In genomic region chr12:76031081-76031413, GRCh38 we compare ENCODE assay signal across 8 cellular contexts. TPM values are rescaled to one million over a fixed set of nuclear protein-coding genes. Genes with fewer than 3 reads are reported as not detected.
DNase-seq lines count a peak whose midpoint lies in the region; ATAC-seq and TF ChIP-seq lines count a peak whose summit lies in the region.

No MANE protein-coding gene starts in this region.

- DNase-seq in DND-41 (peak; percentile 57), glutamatergic neuron (peak; percentile 44), omental fat pad (ENCODE audit: low spot score) (no peak), OCI-M1 (lab: John Stamatoyannopoulos, UW) (no peak), SKM-1 (lab: John Stamatoyannopoulos, UW; ENCODE audit: unreplicated experiment) (no peak)

- H3K9ac ChIP-seq in DND-41 (ENCODE audit: low read depth, low read length) (peak overlapping the region; percentile 89), skeletal muscle tissue (ENCODE audit: low read depth in 1 of 3, low read length in 3 of 3) (peak overlapping the region; percentile 80 to 88 (median 88))

- H3K4me3 ChIP-seq in DND-41 (ENCODE audit: low read depth in 1 of 2, low read length in 2 of 2) (peak overlapping the region; percentile 71 to 74), skeletal muscle tissue (ENCODE audit: low read length in 3 of 3) (peak overlapping the region; percentile 77 to 92 (median 88))

- no peaks in the 10 kb centered on the region for H3K9me3 ChIP-seq in DND-41 (ENCODE audit: insufficient read depth, low read length, severe bottlenecking)
- H3K9me3 ChIP-seq in skeletal muscle tissue (ENCODE audit: control insufficient read depth in 3 of 3, low read length in 3 of 3), result no peaks in the 10 kb centered on the region

- H3K4me1 ChIP-seq in DND-41 (ENCODE audit: insufficient read depth, low read length) (peaks cover 39% of the 10 kb centered on the region), skeletal muscle tissue (ENCODE audit: control insufficient read depth in 3 of 3, insufficient read depth in 3 of 3, low read length in 3 of 3) (peaks cover 16 to 25% (median 24%) of the 10 kb centered on the region in 3 donors)

- ATAC-seq in DND-41 (ENCODE audit: insufficient read depth, low read depth) (peak; percentile 49), HG02623 (IDR thresholded peaks at IDR 0.05; ENCODE audit: unreplicated experiment) (peak; percentile 5), omental fat pad (ENCODE audit: low FRiP score) (no peak)

- H3K4me3 Mint-ChIP-seq in glutamatergic neuron (ENCODE audit: unreplicated experiment), result peak overlapping the region; percentile 94

- peak overlapping the region; percentile 95 for H2AFZ ChIP-seq in DND-41 (ENCODE audit: low read depth, low read length)

- peaks cover 22% of the 10 kb centered on the region for H3K27me3 Mint-ChIP-seq in glutamatergic neuron (ENCODE audit: unreplicated experiment)

- H3K27ac ChIP-seq in DND-41 (ENCODE audit: low read length) (peak overlapping the region; percentile 72), VCaP (peak overlapping the region; percentile 83), skeletal muscle tissue (ENCODE audit: low read depth, low read length) (peak overlapping the region; percentile 64)

- H3K36me3 ChIP-seq in DND-41 (ENCODE audit: insufficient read depth, low read length), result no peaks in the 10 kb centered on the region; the same call in 1 of the 2 replicates
- no peaks in the 10 kb centered on the region for H3K36me3 ChIP-seq in skeletal muscle tissue (ENCODE audit: control insufficient read depth in 3 of 3, insufficient read depth in 3 of 3, low read length in 3 of 3)

- peaks cover 33% of the 10 kb centered on the region for H3K4me1 Mint-ChIP-seq in glutamatergic neuron (ENCODE audit: low read depth, unreplicated experiment)

- peaks cover 31% of the 10 kb centered on the region for H3K9me3 Mint-ChIP-seq in glutamatergic neuron (ENCODE audit: unreplicated experiment)

- no peaks in the 10 kb centered on the region for H4K20me1 ChIP-seq in DND-41 (ENCODE audit: insufficient read depth, low read length)

- H3K27me3 ChIP-seq in DND-41 (ENCODE audit: insufficient read depth, low read length, poor library complexity) (no peaks in the 10 kb centered on the region), skeletal muscle tissue (ENCODE audit: control insufficient read depth in 3 of 3, insufficient read depth in 3 of 3, low read length in 3 of 3) (peaks cover 0 to 28% (median 16%) of the 10 kb centered on the region in 3 donors)

- H3K36me3 Mint-ChIP-seq in glutamatergic neuron (ENCODE audit: unreplicated experiment), result peaks cover 12% of the 10 kb centered on the region

- peaks cover 8% of the 10 kb centered on the region; the same call in 1 of the 2 replicates for H3K79me2 ChIP-seq in DND-41 (ENCODE audit: insufficient read depth, low read length)

- TF ChIP-seq CTCF in DND-41 (IDR thresholded peaks at IDR 0.05; ENCODE audit: borderline replicate concordance, extremely low read depth, low read length, poor library complexity, severe bottlenecking) (no peak), VCaP (conservative IDR thresholded peaks at IDR 0.05) (no peak), glutamatergic neuron (IDR thresholded peaks at IDR 0.05; ENCODE audit: partially characterized antibody, unreplicated experiment) (no peak), omental fat pad (IDR thresholded peaks at IDR 0.05) (no peak)

- H3K27ac Mint-ChIP-seq in glutamatergic neuron (ENCODE audit: unreplicated experiment), result peak overlapping the region; percentile 97

- H3K4me2 ChIP-seq in DND-41 (ENCODE audit: insufficient read depth, low read length), result peak overlapping the region; percentile 95

RNA-seq across cellular contexts. Expression of gene PHLDA1, which starts 0.5 kb away (rescaled TPM):
- total RNA-seq in glutamatergic neuron (ENCODE audit: unreplicated experiment) (169 TPM), skeletal muscle tissue (9.9 TPM), omental fat pad (10 to 100 TPM; 14.5 to 56.1 (median 28.5) TPM)

RNA-seq across cellular contexts. Expression of gene NAP1L1, which starts 53.4 kb away (rescaled TPM):
- total RNA-seq in glutamatergic neuron (ENCODE audit: unreplicated experiment) (635 TPM), skeletal muscle tissue (130 TPM), omental fat pad (100 to 1,000 TPM; 324 to 488 (median 373) TPM)

Comparison
In these comparisons a context has a peak if more than half of its experiments do, and no peak if none do; other contexts are left out.
1. DNase-seq: peak in DND-41 (single experiment) and glutamatergic neuron (single experiment); none in omental fat pad (single experiment), OCI-M1 (single experiment) and SKM-1 (single experiment).
2. Peak in every context shown above with its lines, with median percentiles within 50 percentile points of each other: H3K27ac ChIP-seq.